11 cellular contexts compared by ENCODE assay signal in the genomic region with DNA sequence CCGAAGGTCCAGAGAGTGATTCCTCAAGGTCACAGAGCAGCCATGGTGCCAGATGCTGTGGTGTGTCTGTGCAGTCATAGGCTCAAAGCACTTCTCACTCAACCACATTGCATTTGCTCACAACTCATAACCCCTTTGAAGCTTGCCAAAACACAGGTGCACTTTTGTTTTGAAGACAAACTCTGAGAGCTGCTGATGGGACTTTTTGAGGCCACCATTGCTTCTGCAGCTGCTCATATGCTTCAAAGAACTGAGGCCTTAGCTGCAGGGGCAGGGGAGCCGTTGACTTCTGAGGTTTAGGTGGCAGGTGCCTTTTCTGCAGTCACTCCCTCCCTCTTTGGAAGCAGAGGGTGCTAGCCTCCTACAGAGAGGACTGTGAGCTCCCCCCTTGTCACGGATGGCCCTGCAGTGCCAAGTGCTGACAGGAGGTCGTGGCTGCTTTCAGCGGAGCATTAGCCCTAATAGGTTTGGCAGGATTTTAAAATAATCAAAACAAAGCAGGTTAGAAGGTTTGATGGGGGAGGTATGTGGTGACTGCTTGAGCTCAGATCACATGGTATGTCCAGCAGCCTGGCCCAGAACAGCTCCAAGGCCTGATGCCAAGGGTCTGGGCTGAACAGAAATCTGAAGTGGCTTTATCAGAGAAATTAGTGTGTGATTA.
A peak's percentile ranks its signal among the peaks of the same experiment; 100 is the strongest.
DNase-seq lines count a peak whose midpoint lies in the region; ATAC-seq, FAIRE-seq and TF ChIP-seq lines count a peak whose summit lies in the region.
"Had no signal": no experiment of that assay in that cellular context is flagged by ENCODE, and none has a peak within 500 bp of the region (broad histone marks: within the 10 kb centered on the region; RNA-seq: fewer than 3 reads in every experiment).

No MANE protein-coding gene starts in this region.

- no peak overlapping the region for H3K9ac ChIP-seq in GM12878 (ENCODE audit: control insufficient read depth, insufficient read depth, low read length)

- H3K4me3 ChIP-seq in GM12878, result no peak overlapping the region
- H3K4me3 ChIP-seq: skin epidermis had no signal

- H3K36me3 ChIP-seq in GM12878 (ENCODE audit: control insufficient read depth in 2 of 2, insufficient read depth in 2 of 2, low read length in 1 of 2), result no peaks in the 10 kb centered on the region

- no peak overlapping the region for H3K4me2 ChIP-seq in GM12878 (ENCODE audit: control insufficient read depth, insufficient read depth)

- SMC1A ChIA-PET in GM12878 (lab: Charles Lee; ENCODE audit: uncharacterized antibody, unreplicated experiment), result no interaction called here

- H3K36me3 Mint-ChIP-seq in stimulated activated naive B cell treated with anti-CD40 and anti-IgM and Interleukin-4, amounts not matched to agents 10 μg/mL and 1 μg/mL and 100 μg/mL, for 72 hours, result no peaks in the 10 kb centered on the region

- WGBS in GM12878 (ENCODE audit: insufficient coverage, insufficient replicate concordance, low lambda C conversion rate, missing lambda C conversion rate), result 18% methylated on average over 5 of the region's 5 CpGs

- no peak overlapping the region for H3K4me3 Mint-ChIP-seq in stimulated activated naive B cell treated with anti-CD40 and anti-IgM and Interleukin-4, amounts not matched to agents 10 μg/mL and 1 μg/mL and 100 μg/mL, for 72 hours

- CTCF ChIA-PET in GM12878 (lab: Yijun Ruan, JAX), result interaction anchor here (1.0 kb wide), 1 partner anchor 231 kb away, joined by 3 read pairs; no protein-coding TSS in a partner anchor

- FAIRE-seq in GM12878 (lab: Jason Lieb, UNC), result no peak

- no peaks in the 10 kb centered on the region; the same call in 1 of the 2 replicates for H3K4me1 ChIP-seq in GM12878 (ENCODE audit: control insufficient read depth, insufficient read depth, low read length)

- TF ChIP-seq EP300 in GM12878 (IDR thresholded peaks at IDR 0.05; ENCODE audit: borderline replicate concordance in 1 of 2, control insufficient read depth in 1 of 2, low read depth in 2 of 2, low read length in 2 of 2), result no peak

- no peaks in the 10 kb centered on the region; a peak in 1 of 4 replicates for H3K27me3 ChIP-seq in GM12878 (replicated peaks in 1 of 2; ENCODE audit: control insufficient read depth in 2 of 2, insufficient read depth in 2 of 2, low read length in 1 of 2)

- no peaks in the 10 kb centered on the region for H3K9me3 ChIP-seq in GM12878 (replicated peaks; ENCODE audit: control insufficient read depth, insufficient read depth, low read length)

- H3K27ac ChIP-seq in GM12878 (ENCODE audit: control insufficient read depth, insufficient read depth), result no peak overlapping the region

- H3K79me2 ChIP-seq in GM12878 (ENCODE audit: control insufficient read depth, insufficient read depth, low read length), result no peaks in the 10 kb centered on the region

- peak; percentile 33 for DNase-seq in DMS53 (lab: John Stamatoyannopoulos, UW)
- DNase-seq in DMS53 treated with DMSO at 0.1 percent for 48 hours (lab: John Stamatoyannopoulos, UW; ENCODE audit: unreplicated experiment), result no peak
- peak; percentile 61 for DNase-seq in T follicular helper cell (ENCODE audit: low read depth)
- DNase-seq in GM12878 (ENCODE audit: low read depth, low spot score), result no peak
- DNase-seq in stimulated activated naive B cell treated with anti-CD40 and anti-IgM and Interleukin-4, amounts not matched to agents 10 μg/mL and 1 μg/mL and 100 μg/mL, for 72 hours, result no peak
- DNase-seq in omental fat pad (ENCODE audit: low spot score), result no peak
- DNase-seq in GM13976 (ENCODE audit: low spot score), result no peak
- DNase-seq: 8988T, SHP77 treated with DMSO at 0.1 percent for 48 hours had no signal

- RAD21 ChIA-PET in GM12878 (lab: Charles Lee; ENCODE audit: unreplicated experiment), result interaction anchor here (0.8 to 1.0 kb wide), 3 partner anchors 14 to 231 kb away, joined by 3 read pairs; no protein-coding TSS in a partner anchor

- no peak for TF ChIP-seq POLR2A in GM12878 (IDR thresholded peaks at IDR 0.05; ENCODE audit: low read depth, low read length)

- ATAC-seq in GM12878, result peak; percentile 25
- ATAC-seq in stimulated activated naive B cell treated with anti-CD40 and anti-IgM and Interleukin-4, amounts not matched to agents 10 μg/mL and 1 μg/mL and 100 μg/mL, for 72 hours (replicated peaks), result peak; percentile 50 to 72
- no peak for ATAC-seq in HG02642 (IDR thresholded peaks at IDR 0.05; ENCODE audit: poor library complexity, unreplicated experiment)
- no peak for ATAC-seq in omental fat pad (ENCODE audit: low FRiP score)

- peaks cover 0 to 6% of the 10 kb centered on the region in 2 donors for H3K4me1 Mint-ChIP-seq in stimulated activated naive B cell treated with anti-CD40 and anti-IgM and Interleukin-4, amounts not matched to agents 10 μg/mL and 1 μg/mL and 100 μg/mL, for 72 hours

- no peaks in the 10 kb centered on the region for H4K20me1 ChIP-seq in GM12878 (ENCODE audit: control insufficient read depth, insufficient read depth)

- in situ Hi-C loops in GM12878 (cut with MboI), result no loop called here
- in situ Hi-C loops in GM13976 (cut with MboI; ENCODE audit: low sequenced_read_pairs, unreplicated experiment), result no loop called here

- intact Hi-C loops in GM12878 (cut with micrococcal nuclease; ENCODE audit: unreplicated experiment), result no loop called here

- no peak for TF ChIP-seq RAD21 in GM12878 (IDR thresholded peaks at IDR 0.05; ENCODE audit: insufficient read depth, low read depth, low read length)

- H3K27me3 Mint-ChIP-seq in stimulated activated naive B cell treated with anti-CD40 and anti-IgM and Interleukin-4, amounts not matched to agents 10 μg/mL and 1 μg/mL and 100 μg/mL, for 72 hours, result peaks cover 0 to 3% of the 10 kb centered on the region in 2 donors

- H3K27ac Mint-ChIP-seq in stimulated activated naive B cell treated with anti-CD40 and anti-IgM and Interleukin-4, amounts not matched to agents 10 μg/mL and 1 μg/mL and 100 μg/mL, for 72 hours, result no peak overlapping the region

- POLR2A ChIA-PET in GM12878 (lab: Charles Lee), result no interaction called here

- no peak for TF ChIP-seq CTCF in GM12878 (IDR thresholded peaks at IDR 0.05 in 2 of 3, conservative IDR thresholded peaks at IDR 0.05 in 1 of 3; ENCODE audit: control insufficient read depth in 2 of 3, extremely low read depth in 1 of 3, insufficient read depth in 1 of 3, low read depth in 3 of 3, low read length in 3 of 3)
- no peak for TF ChIP-seq CTCF in omental fat pad (IDR thresholded peaks at IDR 0.05)
- TF ChIP-seq CTCF in GM13976 (IDR thresholded peaks at IDR 0.05; ENCODE audit: borderline replicate concordance, control extremely low read depth, extremely low read depth, insufficient read depth, missing control alignments), result no peak

- H2AFZ ChIP-seq in GM12878 (ENCODE audit: control insufficient read depth, low read depth, low read length), result no peak overlapping the region

- BruUV-seq in GM12878 (replicated peaks; lab: Mats Ljungman, UMichigan), result no TSS peak

- no peaks in the 10 kb centered on the region for H3K9me3 Mint-ChIP-seq in stimulated activated naive B cell treated with anti-CD40 and anti-IgM and Interleukin-4, amounts not matched to agents 10 μg/mL and 1 μg/mL and 100 μg/mL, for 72 hours

TF ChIP-seq in GM12878, 131 proteins besides CTCF, POLR2A, EP300 and RAD21 (continues in another document):
- TF ChIP-seq MLLT1 (IDR thresholded peaks at IDR 0.05) (no peak), FOXM1 (IDR thresholded peaks at IDR 0.05; ENCODE audit: low read depth, low read length) (no peak), CREM (IDR thresholded peaks at IDR 0.05; ENCODE audit: low read depth) (peak; percentile 32; the same call in 1 of the 2 replicates), SMAD5 (IDR thresholded peaks at IDR 0.05; ENCODE audit: low read depth) (no peak)
- TF ChIP-seq, protein P1, sequence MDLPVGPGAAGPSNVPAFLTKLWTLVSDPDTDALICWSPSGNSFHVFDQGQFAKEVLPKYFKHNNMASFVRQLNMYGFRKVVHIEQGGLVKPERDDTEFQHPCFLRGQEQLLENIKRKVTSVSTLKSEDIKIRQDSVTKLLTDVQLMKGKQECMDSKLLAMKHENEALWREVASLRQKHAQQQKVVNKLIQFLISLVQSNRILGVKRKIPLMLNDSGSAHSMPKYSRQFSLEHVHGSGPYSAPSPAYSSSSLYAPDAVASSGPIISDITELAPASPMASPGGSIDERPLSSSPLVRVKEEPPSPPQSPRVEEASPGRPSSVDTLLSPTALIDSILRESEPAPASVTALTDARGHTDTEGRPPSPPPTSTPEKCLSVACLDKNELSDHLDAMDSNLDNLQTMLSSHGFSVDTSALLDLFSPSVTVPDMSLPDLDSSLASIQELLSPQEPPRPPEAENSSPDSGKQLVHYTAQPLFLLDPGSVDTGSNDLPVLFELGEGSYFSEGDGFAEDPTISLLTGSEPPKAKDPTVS (IDR thresholded peaks at IDR 0.05; ENCODE audit: low read depth, low read length), result no peak

Comparison
In these comparisons a context has a peak if more than half of its experiments do, and no peak if none do; other contexts are left out.
1. DNase-seq: peak in DMS53 (single experiment) and T follicular helper cell (single experiment); none in DMS53 treated with DMSO at 0.1 percent for 48 hours (single experiment), GM12878 (single experiment), stimulated activated naive B cell treated with anti-CD40 and anti-IgM and Interleukin-4, amounts not matched to agents 10 μg/mL and 1 μg/mL and 100 μg/mL, for 72 hours (single experiment), omental fat pad (single experiment) and GM13976 (single experiment).
2. ATAC-seq: peak in GM12878 (single experiment) and stimulated activated naive B cell treated with anti-CD40 and anti-IgM and Interleukin-4, amounts not matched to agents 10 μg/mL and 1 μg/mL and 100 μg/mL, for 72 hours (2 of 2); none in HG02642 (single experiment) and omental fat pad (single experiment).